9 cellular contexts compared by ENCODE assay signal in genomic region chr4:123244233-123244632, GRCh38.
DNase-seq lines count a peak whose midpoint lies in the region; ATAC-seq lines count a peak whose summit lies in the region.
"Had no signal": no experiment of that assay in that cellular context is flagged by ENCODE, and none has a peak within 500 bp of the region (broad histone marks: within the 10 kb centered on the region; RNA-seq: fewer than 3 reads in every experiment).

No MANE protein-coding gene starts in this region.

- WGBS in mesendoderm (ENCODE audit: extremely low coverage, insufficient coverage, low lambda C conversion rate): no CpG with 5 or more reads among the region's 5 CpGs

- no peaks in the 10 kb centered on the region for H3K4me1 ChIP-seq in mesendoderm (ENCODE audit: control insufficient read depth, low read depth, low read length)

- intact Hi-C loops in posterior vena cava (cut with DNase I): no loop called here

- H3K23ac ChIP-seq in mesendoderm (ENCODE audit: low read length): no peak overlapping the region

- no peak overlapping the region for H3K56ac ChIP-seq in mesendoderm (ENCODE audit: low read length)

- H2BK5ac ChIP-seq in mesendoderm (ENCODE audit: low read length): no peak overlapping the region

- DNase-seq in HUDEP-2 (lab: John Stamatoyannopoulos, UW; ENCODE audit: unreplicated experiment in 76 of 76) (peak in 45 of 76 experiments; percentile 0 to 49 (median 8)), epithelial cell of prostate (ENCODE audit: low read depth, low spot score) (peak; percentile 22), posterior vena cava (ENCODE audit: low spot score) (peak; percentile 84), AG20443 (ENCODE audit: low spot score) (no peak), mesendoderm (no peak)
- DNase-seq in activated CD8-positive, alpha-beta memory T cell treated with anti-CD3 and anti-CD28 coated beads for 24 hours: no peak
- DNase-seq: NCI-H1105 treated with DMSO at 0.1 percent for 48 hours had no signal

- no peak overlapping the region for H3K4me3 ChIP-seq in mesendoderm (ENCODE audit: low read length)

- H4K8ac ChIP-seq in mesendoderm (ENCODE audit: low read depth, low read length): no peak overlapping the region

- H3K79me1 ChIP-seq in mesendoderm (ENCODE audit: low read length): no peaks in the 10 kb centered on the region

- H3K9ac ChIP-seq in mesendoderm (ENCODE audit: low read length): no peak overlapping the region

- no peaks in the 10 kb centered on the region for H3K36me3 ChIP-seq in mesendoderm (ENCODE audit: control insufficient read depth, insufficient read depth, low read length)

- H2AK5ac ChIP-seq in mesendoderm (ENCODE audit: low read length): no peak overlapping the region

- ATAC-seq in GM19438 (IDR thresholded peaks at IDR 0.05; ENCODE audit: low read depth, unreplicated experiment) (peak; percentile 74), GM18861 (IDR thresholded peaks at IDR 0.05; ENCODE audit: unreplicated experiment) (no peak)

- H3K79me2 ChIP-seq in mesendoderm (ENCODE audit: control insufficient read depth, insufficient read depth, low read length): no peaks in the 10 kb centered on the region

- no peak overlapping the region for H3K18ac ChIP-seq in mesendoderm (ENCODE audit: low read length)

- no peak overlapping the region for H4K5ac ChIP-seq in mesendoderm (ENCODE audit: low read length)

- H3K27ac ChIP-seq in epithelial cell of prostate (no peak overlapping the region), mesendoderm (ENCODE audit: low read depth, low read length) (no peak overlapping the region)

- H2BK15ac ChIP-seq in mesendoderm (replicated peaks; ENCODE audit: low read depth): no peak overlapping the region

- no peaks in the 10 kb centered on the region for H3K27me3 ChIP-seq in mesendoderm (ENCODE audit: insufficient read depth, low read length, poor library complexity)

- no peak overlapping the region for H3K4ac ChIP-seq in mesendoderm (ENCODE audit: low read depth, low read length)

- H2BK120ac ChIP-seq in mesendoderm (ENCODE audit: low read depth, low read length): no peak overlapping the region

- no peak overlapping the region for H3K4me2 ChIP-seq in mesendoderm (ENCODE audit: low read length)

Comparison
In these comparisons a context has a peak if more than half of its experiments do, and no peak if none do; other contexts are left out.
1. DNase-seq: peak in HUDEP-2 (45 of 76), epithelial cell of prostate (single experiment) and posterior vena cava (single experiment); none in AG20443 (single experiment), mesendoderm (single experiment) and activated CD8-positive, alpha-beta memory T cell treated with anti-CD3 and anti-CD28 coated beads for 24 hours (single experiment).